8 cellular contexts compared by ENCODE assay signal in the genomic region with DNA sequence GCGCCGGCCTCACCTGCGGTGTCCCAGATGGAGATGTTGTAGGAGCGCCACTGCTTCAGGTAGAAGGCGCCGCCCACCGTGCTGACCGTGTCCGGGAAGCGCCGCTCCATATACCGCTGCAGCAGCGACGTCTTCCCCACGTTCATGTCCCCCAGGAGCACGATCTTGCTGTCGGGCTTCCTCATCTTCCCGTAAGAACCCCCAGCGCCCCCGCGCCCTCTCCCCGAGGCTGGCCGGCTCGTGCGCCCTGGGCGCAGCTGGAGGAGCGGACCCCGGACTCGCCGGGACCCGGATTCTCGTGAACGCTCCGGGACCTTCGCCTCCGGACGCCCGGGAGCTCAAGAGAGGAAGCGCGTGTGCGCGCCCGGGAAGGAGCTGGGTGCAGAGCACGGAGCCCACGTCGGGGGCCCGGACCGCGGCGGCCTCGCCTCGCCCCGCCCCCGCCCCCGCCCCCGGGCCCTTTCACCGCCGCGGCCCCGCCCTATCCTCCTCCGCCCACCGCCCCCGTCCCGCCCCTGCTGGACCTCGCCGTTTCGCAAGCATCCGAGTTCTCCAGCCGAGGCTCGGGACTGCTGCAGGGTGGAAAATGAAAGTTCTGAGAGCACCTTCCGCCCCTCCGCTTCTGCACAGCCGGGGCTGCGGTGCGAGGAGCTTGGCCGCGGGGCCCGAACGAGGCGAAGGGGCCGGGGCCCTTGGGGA. TPM values are rescaled to one million over a fixed set of nuclear protein-coding genes. Genes with fewer than 3 reads are reported as not detected.
DNase-seq lines count a peak whose midpoint lies in the region; ATAC-seq and TF ChIP-seq lines count a peak whose summit lies in the region.

TSS of gene RAB20 (minus strand) at position 388 of the 699 bp plus-strand sequence. CDS start at position 185, 203 bp downstream.

- ATAC-seq in GM18873 (IDR thresholded peaks at IDR 0.05; ENCODE audit: low FRiP score, unreplicated experiment) (peak; percentile 61), HG03097 (IDR thresholded peaks at IDR 0.05; ENCODE audit: low FRiP score, unreplicated experiment) (peak; percentile 81)

- peaks cover 7% of the 10 kb centered on the region for H3K27me3 Mint-ChIP-seq in endothelial cell (ENCODE audit: unreplicated experiment)

- peaks cover 5% of the 10 kb centered on the region for H3K9me3 Mint-ChIP-seq in endothelial cell (ENCODE audit: unreplicated experiment)

- H3K27me3 ChIP-seq in mononuclear cell (ENCODE audit: insufficient read depth, low read length): no peaks in the 10 kb centered on the region

- peak; percentile 50 for DNase-seq in AG09319 (ENCODE audit: extremely low read depth, low read depth)
- peak; percentile 83 to 86 for DNase-seq in NOMO-1 (lab: John Stamatoyannopoulos, UW; ENCODE audit: unreplicated experiment in 2 of 2)
- DNase-seq in activated CD8-positive, alpha-beta memory T cell treated with anti-CD3 and anti-CD28 coated beads, Interleukin-2, amount 50 U/mL, for 24 hours (ENCODE audit: extremely low read depth): peak; percentile 3
- DNase-seq in endothelial cell (ENCODE audit: low spot score): peak; percentile 73
- peak; percentile 23 to 37 for DNase-seq in stimulated activated CD8-positive, alpha-beta memory T cell treated with anti-CD3 and anti-CD28 coated beads, Interleukin-2, amount 100 ng/mL, for 48 hours (ENCODE audit: low read depth in 2 of 2)

- H3K27ac Mint-ChIP-seq in endothelial cell (ENCODE audit: unreplicated experiment): peak within 1 kb of the TSS; percentile 18

- H3K4me1 ChIP-seq in mononuclear cell (ENCODE audit: insufficient read depth, low read length): peaks cover 35% of the 10 kb centered on the region

- TF ChIP-seq CTCF in AG09319 (IDR thresholded peaks at IDR 0.05; ENCODE audit: low read depth, low read length): no peak
- TF ChIP-seq CTCF in endothelial cell (IDR thresholded peaks at IDR 0.05; ENCODE audit: unreplicated experiment): no peak

- H3K36me3 Mint-ChIP-seq in endothelial cell (ENCODE audit: low read depth, unreplicated experiment): peaks cover 8% of the 10 kb centered on the region

- H3K4me3 ChIP-seq in mononuclear cell (ENCODE audit: low read length): peak within 1 kb of the TSS; percentile 68

- peak within 1 kb of the TSS; percentile 94 for H3K4me3 Mint-ChIP-seq in endothelial cell (ENCODE audit: unreplicated experiment)

- H3K9me3 ChIP-seq in mononuclear cell (ENCODE audit: low read depth, low read length): no peaks in the 10 kb centered on the region

- H3K4me1 Mint-ChIP-seq in endothelial cell (ENCODE audit: unreplicated experiment): peaks cover 8% of the 10 kb centered on the region

RNA-seq across cellular contexts. Expression of gene RAB20, which starts in this region (rescaled TPM):
- total RNA-seq in endothelial cell (ENCODE audit: unreplicated experiment): 1.5 TPM
- 50.6 TPM for total RNA-seq in mononuclear cell

Comparison
In these comparisons a context has a peak if more than half of its experiments do, and no peak if none do; other contexts are left out.
1. Peak in every context shown above with its lines: DNase-seq, ATAC-seq and H3K4me3 ChIP-seq.
2. RNA of gene RAB20 (total RNA-seq): 50.6 TPM in mononuclear cell (single experiment); 1.5 TPM in endothelial cell (single experiment); every median in the first group is over 10 times any median in the second.
3. DNase-seq: peak in every context shown above with its lines; median percentile 84 in NOMO-1; 73 in endothelial cell; 50 in AG09319; 30 in stimulated activated CD8-positive, alpha-beta memory T cell treated with anti-CD3 and anti-CD28 coated beads, Interleukin-2, amount 100 ng/mL, for 48 hours; 3 in activated CD8-positive, alpha-beta memory T cell treated with anti-CD3 and anti-CD28 coated beads, Interleukin-2, amount 50 U/mL, for 24 hours.